12 cellular contexts compared by ENCODE assay signal in the genomic region with DNA sequence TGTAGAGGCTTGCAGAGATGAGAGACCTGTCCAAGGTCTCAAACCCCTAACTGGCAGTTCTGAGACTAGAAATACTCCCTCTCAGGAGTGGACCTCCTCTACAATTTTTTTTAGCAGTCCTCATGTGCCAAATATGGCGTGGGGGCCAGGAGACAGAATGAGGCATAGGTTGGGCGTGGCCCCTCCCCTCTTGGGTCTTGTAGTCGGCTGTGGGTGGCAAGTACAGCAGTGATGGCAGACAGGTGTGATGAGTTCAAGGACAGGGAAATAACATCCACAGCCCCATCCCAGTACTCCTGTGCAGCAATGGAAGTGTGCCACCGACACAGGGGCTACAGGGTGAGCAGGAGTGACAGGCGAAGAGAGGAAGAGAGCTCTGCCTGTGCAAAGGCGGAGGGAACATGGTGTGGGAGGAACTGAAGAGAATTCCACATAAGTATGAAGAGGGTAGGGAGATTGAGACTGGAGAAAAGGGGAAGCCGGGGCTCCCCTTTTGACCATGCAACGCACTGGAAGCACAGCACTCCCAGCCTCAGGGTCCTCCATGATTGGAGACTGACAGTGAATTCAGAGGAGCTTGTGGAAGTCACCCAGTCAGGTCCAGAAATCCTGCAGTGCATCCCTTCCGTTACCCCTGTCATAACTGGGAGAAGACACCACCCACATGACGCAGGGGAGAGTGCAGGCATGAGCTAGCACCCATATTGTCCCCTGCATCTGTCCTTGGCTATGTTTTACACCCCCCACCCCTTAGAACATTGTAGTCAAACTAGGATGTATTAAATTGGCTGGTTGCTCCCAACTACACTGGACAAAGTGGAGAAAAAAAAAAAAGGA. TPM values are rescaled to one million over a fixed set of nuclear protein-coding genes. Genes with fewer than 3 reads are reported as not detected.
A peak's percentile ranks its signal among the peaks of the same experiment; 100 is the strongest.
DNase-seq lines count a peak whose midpoint lies in the region; ATAC-seq and TF ChIP-seq lines count a peak whose summit lies in the region.
"Had no signal": no experiment of that assay in that cellular context is flagged by ENCODE, and none has a peak within 500 bp of the region (broad histone marks: within the 10 kb centered on the region; RNA-seq: fewer than 3 reads in every experiment).

No MANE protein-coding gene starts in this region.

- H3K4me1 Mint-ChIP-seq in activated T-cell treated with anti-CD3 and anti-CD28 coated beads, Interleukin-2, amount 50 U/mL, for 72 hours (ENCODE audit: low read depth) = peaks cover 91% of the 10 kb centered on the region
- peaks cover 77% of the 10 kb centered on the region for H3K4me1 Mint-ChIP-seq in stimulated activated memory B cell treated with anti-CD40 and anti-IgM and Interleukin-4, amounts not matched to agents 10 μg/mL and 1 μg/mL and 100 μg/mL, for 72 hours

- no peak for TF ChIP-seq CTCF in A673 (conservative IDR thresholded peaks at IDR 0.05; ENCODE audit: low read depth, low read length)

- no peaks in the 10 kb centered on the region for H3K4me1 ChIP-seq in A673 (ENCODE audit: insufficient read depth, low read length, poor library complexity, severe bottlenecking)

- no peaks in the 10 kb centered on the region for H3K9me3 Mint-ChIP-seq in activated T-cell treated with anti-CD3 and anti-CD28 coated beads, Interleukin-2, amount 50 U/mL, for 72 hours
- H3K9me3 Mint-ChIP-seq in stimulated activated memory B cell treated with anti-CD40 and anti-IgM and Interleukin-4, amounts not matched to agents 10 μg/mL and 1 μg/mL and 100 μg/mL, for 72 hours = no peaks in the 10 kb centered on the region

- H3K27me3 ChIP-seq in A673 (replicated peaks; ENCODE audit: insufficient read depth, low read depth, low read length, poor library complexity) = no peaks in the 10 kb centered on the region

- POLR2A ChIA-PET in A673 (lab: Charles Lee; ENCODE audit: low non-redundant PET) = interaction anchor here (0.7 kb wide), 1 partner anchor 10 kb away, joined by 4 read pairs; no protein-coding TSS in a partner anchor

- BruUV-seq in A673 (replicated peaks; lab: Mats Ljungman, UMichigan) = no TSS peak

- H3K27ac ChIP-seq in A673 (ENCODE audit: low read depth, low read length, poor library complexity, severe bottlenecking) = no peak overlapping the region
- H3K27ac ChIP-seq: WERI-Rb-1 had no signal

- peak overlapping the region in 1 of 2 donors; percentile 48 for H3K4me3 Mint-ChIP-seq in activated T-cell treated with anti-CD3 and anti-CD28 coated beads, Interleukin-2, amount 50 U/mL, for 72 hours
- no peak overlapping the region for H3K4me3 Mint-ChIP-seq in stimulated activated memory B cell treated with anti-CD40 and anti-IgM and Interleukin-4, amounts not matched to agents 10 μg/mL and 1 μg/mL and 100 μg/mL, for 72 hours

- H3K4me3 ChIP-seq in A673 (ENCODE audit: low read depth, low read length, poor library complexity, severe bottlenecking) = no peak overlapping the region

- no peak for DNase-seq in activated T-cell treated with anti-CD3 and anti-CD28 coated beads, Interleukin-2, amount 50 U/mL, for 72 hours
- DNase-seq in activated T-cell treated with anti-CD3 and anti-CD28 coated beads, Interleukin-2, amount 50 U/mL, for 48 hours = no peak
- DNase-seq in OCI-M1 (lab: John Stamatoyannopoulos, UW) (peak; percentile 11), head of caudate nucleus (peak in 41 of 42 donors; percentile 29 to 93 (median 69)), amygdala (lab: John Stamatoyannopoulos, UW) (no peak), A673 (ENCODE audit: low spot score) (no peak)
- DNase-seq: hypothalamus, NCI-H146, WERI-Rb-1 had no signal

- peaks cover 41% of the 10 kb centered on the region for H3K36me3 ChIP-seq in A673 (ENCODE audit: insufficient read depth, low read length, poor library complexity, severe bottlenecking)

- CTCF ChIA-PET in A673 (lab: Charles Lee) = interaction anchor here (0.5 to 0.6 kb wide), 2 partner anchors 576 to 900 kb away, joined by 3 to 4 read pairs; no protein-coding TSS in a partner anchor

- H3K36me3 Mint-ChIP-seq in activated T-cell treated with anti-CD3 and anti-CD28 coated beads, Interleukin-2, amount 50 U/mL, for 72 hours (ENCODE audit: insufficient read depth in 2 of 2) = peaks cover 12 to 36% of the 10 kb centered on the region in 2 donors
- peaks cover 32% of the 10 kb centered on the region for H3K36me3 Mint-ChIP-seq in stimulated activated memory B cell treated with anti-CD40 and anti-IgM and Interleukin-4, amounts not matched to agents 10 μg/mL and 1 μg/mL and 100 μg/mL, for 72 hours

- no peak for ATAC-seq in activated T-cell treated with anti-CD3 and anti-CD28 coated beads, Interleukin-2, amount 50 U/mL, for 72 hours (replicated peaks in 1 of 2)
- ATAC-seq in stimulated activated memory B cell treated with anti-CD40 and anti-IgM and Interleukin-4, amounts not matched to agents 10 μg/mL and 1 μg/mL and 100 μg/mL, for 72 hours = peak; percentile 2
- no peak for ATAC-seq in GM19463 (IDR thresholded peaks at IDR 0.05; ENCODE audit: unreplicated experiment)

- no peaks in the 10 kb centered on the region for H3K9me3 ChIP-seq in A673 (ENCODE audit: low read depth, low read length, poor library complexity, severe bottlenecking)

- no peaks in the 10 kb centered on the region for H3K27me3 Mint-ChIP-seq in activated T-cell treated with anti-CD3 and anti-CD28 coated beads, Interleukin-2, amount 50 U/mL, for 72 hours (ENCODE audit: low read depth)
- no peaks in the 10 kb centered on the region for H3K27me3 Mint-ChIP-seq in stimulated activated memory B cell treated with anti-CD40 and anti-IgM and Interleukin-4, amounts not matched to agents 10 μg/mL and 1 μg/mL and 100 μg/mL, for 72 hours

- H3K27ac Mint-ChIP-seq in activated T-cell treated with anti-CD3 and anti-CD28 coated beads, Interleukin-2, amount 50 U/mL, for 72 hours = peak overlapping the region; percentile 75
- peak overlapping the region; percentile 96 for H3K27ac Mint-ChIP-seq in stimulated activated memory B cell treated with anti-CD40 and anti-IgM and Interleukin-4, amounts not matched to agents 10 μg/mL and 1 μg/mL and 100 μg/mL, for 72 hours

- intact Hi-C loops in head of caudate nucleus (cut with DNase I) (no loop called here), A673 (cut with micrococcal nuclease; ENCODE audit: unreplicated experiment) (no loop called here)

RNA-seq across cellular contexts. Expression of gene CETP, which starts 14.8 kb away (rescaled TPM):
- total RNA-seq in activated T-cell treated with anti-CD3 and anti-CD28 coated beads, Interleukin-2, amount 50 U/mL, for 72 hours = under 1 TPM in 1 of 2 donors, not detected in 1; 0.36 TPM
- total RNA-seq in A673 (2021) = not detected in 2 replicates
- total RNA-seq: HT-29 had no signal

RNA-seq across cellular contexts. Expression of gene HERPUD1, which starts 15.0 kb away (rescaled TPM):
- total RNA-seq in activated T-cell treated with anti-CD3 and anti-CD28 coated beads, Interleukin-2, amount 50 U/mL, for 72 hours = 100 to 1,000 TPM; 350 to 403 TPM
- 94.2 and 99.4 TPM in 2 replicates for total RNA-seq in A673 (2021)

RNA-seq across cellular contexts. Expression of gene NLRC5, which starts 42.4 kb away (rescaled TPM):
- total RNA-seq in activated T-cell treated with anti-CD3 and anti-CD28 coated beads, Interleukin-2, amount 50 U/mL, for 72 hours = 100 to 1,000 TPM; 239 to 256 TPM
- total RNA-seq in A673 (2021) = 13.1 and 14.2 TPM in 2 replicates

Comparison
In these comparisons a context has a peak if more than half of its experiments do, and no peak if none do; other contexts are left out.
1. DNase-seq: peak in OCI-M1 (single experiment) and head of caudate nucleus (41 of 42); none in activated T-cell treated with anti-CD3 and anti-CD28 coated beads, Interleukin-2, amount 50 U/mL, for 72 hours (0 of 2), activated T-cell treated with anti-CD3 and anti-CD28 coated beads, Interleukin-2, amount 50 U/mL, for 48 hours (0 of 2), amygdala (0 of 56) and A673 (single experiment).
2. RNA of gene NLRC5, which starts 42.4 kb away (total RNA-seq): 239 to 256 TPM in activated T-cell treated with anti-CD3 and anti-CD28 coated beads, Interleukin-2, amount 50 U/mL, for 72 hours; 13.1 to 14.2 TPM in A673; every median in the first group is over 10 times any median in the second.